8 cellular contexts compared by ENCODE assay signal in genomic region chr17:74296548-74296936, GRCh38. TPM values are rescaled to one million over a fixed set of nuclear protein-coding genes. Genes with fewer than 3 reads are reported as not detected.
DNase-seq lines count a peak whose midpoint lies in the region; ATAC-seq and TF ChIP-seq lines count a peak whose summit lies in the region.

No MANE protein-coding gene starts in this region.

- no peak for TF ChIP-seq EP300 in ovary (IDR thresholded peaks at IDR 0.05)

- no peak for ATAC-seq in stimulated activated memory B cell treated with anti-CD40 and anti-IgM and Interleukin-4, amounts not matched to agents 10 μg/mL and 1 μg/mL and 100 μg/mL, for 72 hours

- H3K9me3 ChIP-seq in ovary: no peaks in the 10 kb centered on the region

- no peak overlapping the region for H3K27ac Mint-ChIP-seq in activated naive CD4-positive, alpha-beta T cell treated with anti-CD3 and anti-CD28 coated beads for 36 hours
- H3K27ac Mint-ChIP-seq in stimulated activated memory B cell treated with anti-CD40 and anti-IgM and Interleukin-4, amounts not matched to agents 10 μg/mL and 1 μg/mL and 100 μg/mL, for 72 hours: no peak overlapping the region

- no peaks in the 10 kb centered on the region for H3K27me3 ChIP-seq in ovary

- CTCF ChIA-PET in activated naive CD4-positive, alpha-beta T cell treated with anti-CD3 and anti-CD28 coated beads for 36 hours (lab: Charles Lee): interaction anchor here (0.6 to 2.3 kb wide), 6 partner anchors 9 to 161 kb away, joined by 3 to 18 read pairs (median 6); no protein-coding TSS in a partner anchor

- peaks cover 2% of the 10 kb centered on the region for H3K4me1 ChIP-seq in ovary (ENCODE audit: insufficient read depth)

- H3K36me3 Mint-ChIP-seq in activated naive CD4-positive, alpha-beta T cell treated with anti-CD3 and anti-CD28 coated beads for 36 hours (ENCODE audit: low read depth): no peaks in the 10 kb centered on the region
- no peaks in the 10 kb centered on the region for H3K36me3 Mint-ChIP-seq in stimulated activated memory B cell treated with anti-CD40 and anti-IgM and Interleukin-4, amounts not matched to agents 10 μg/mL and 1 μg/mL and 100 μg/mL, for 72 hours

- TF ChIP-seq CTCF in fibroblast of villous mesenchyme (IDR thresholded peaks at IDR 0.05; ENCODE audit: insufficient read depth, low read depth, low read length) (peak; percentile 63), ovary (IDR thresholded peaks at IDR 0.05) (peak; percentile 47 to 65 (median 62))

- H3K4me1 Mint-ChIP-seq in activated naive CD4-positive, alpha-beta T cell treated with anti-CD3 and anti-CD28 coated beads for 36 hours (ENCODE audit: low read depth): peaks cover 14% of the 10 kb centered on the region
- H3K4me1 Mint-ChIP-seq in stimulated activated memory B cell treated with anti-CD40 and anti-IgM and Interleukin-4, amounts not matched to agents 10 μg/mL and 1 μg/mL and 100 μg/mL, for 72 hours: peaks cover 5% of the 10 kb centered on the region

- TF ChIP-seq POLR2A in ovary (IDR thresholded peaks at IDR 0.05): no peak

- H3K27me3 Mint-ChIP-seq in activated naive CD4-positive, alpha-beta T cell treated with anti-CD3 and anti-CD28 coated beads for 36 hours (ENCODE audit: low read depth): no peaks in the 10 kb centered on the region
- peaks cover 62% of the 10 kb centered on the region for H3K27me3 Mint-ChIP-seq in stimulated activated memory B cell treated with anti-CD40 and anti-IgM and Interleukin-4, amounts not matched to agents 10 μg/mL and 1 μg/mL and 100 μg/mL, for 72 hours

- no peaks in the 10 kb centered on the region for H3K36me3 ChIP-seq in ovary

- intact Hi-C loops in activated naive CD4-positive, alpha-beta T cell treated with anti-CD3 and anti-CD28 coated beads for 36 hours (cut with micrococcal nuclease): loop anchor here (1.0 kb wide), 1 partner anchor 86 kb away; no protein-coding TSS in a partner anchor
- intact Hi-C loops in ovary (cut with DNase I): loop anchor here in 3 of 4 donors (5.0 to 10.0 kb wide), 2 partner anchors 84 to 158 kb away; partner anchors contain the start of gene TTYH2 (in 3 of the 3)

- peak; percentile 48 for DNase-seq in activated naive CD4-positive, alpha-beta T cell treated with anti-CD3 and anti-CD28 coated beads for 36 hours
- no peak for DNase-seq in activated naive CD4-positive, alpha-beta T cell treated with anti-CD3 and anti-CD28 coated beads, Interleukin-2, amount 50 U/mL, for 16 hours
- DNase-seq in MV-4-11 (lab: John Stamatoyannopoulos, UW) (peak; percentile 53), fibroblast of villous mesenchyme (ENCODE audit: low read depth) (peak; percentile 56), ovary (peak; percentile 73 to 83 (median 76)), NCI-H1105 treated with DMSO at 0.1 percent for 48 hours (lab: John Stamatoyannopoulos, UW) (no peak)
- peak; percentile 19 to 28 for DNase-seq in activated CD4-positive, alpha-beta T cell treated with anti-CD3 and anti-CD28 coated beads for 4 hours

- H3K9me3 Mint-ChIP-seq in activated naive CD4-positive, alpha-beta T cell treated with anti-CD3 and anti-CD28 coated beads for 36 hours: peaks cover 2% of the 10 kb centered on the region
- peaks cover 3% of the 10 kb centered on the region for H3K9me3 Mint-ChIP-seq in stimulated activated memory B cell treated with anti-CD40 and anti-IgM and Interleukin-4, amounts not matched to agents 10 μg/mL and 1 μg/mL and 100 μg/mL, for 72 hours

- H3K4me3 ChIP-seq in fibroblast of villous mesenchyme (ENCODE audit: low read depth, low read length): no peak overlapping the region
- H3K4me3 ChIP-seq in ovary: no peak overlapping the region

- no peak overlapping the region for H3K27ac ChIP-seq in ovary

- WGBS in ovary, 3 donors: 0 to 1% (median 1%) methylated on average over 5 of the region's 5 CpGs

- H3K4me3 Mint-ChIP-seq in activated naive CD4-positive, alpha-beta T cell treated with anti-CD3 and anti-CD28 coated beads for 36 hours: no peak overlapping the region
- no peak overlapping the region for H3K4me3 Mint-ChIP-seq in stimulated activated memory B cell treated with anti-CD40 and anti-IgM and Interleukin-4, amounts not matched to agents 10 μg/mL and 1 μg/mL and 100 μg/mL, for 72 hours

RNA-seq across cellular contexts. Expression of gene DNAI2, which starts 22.5 kb away (rescaled TPM):
- total RNA-seq in activated naive CD4-positive, alpha-beta T cell treated with anti-CD3 and anti-CD28 coated beads for 36 hours: under 1 TPM; 0.12 to 0.25 TPM
- total RNA-seq in fibroblast of villous mesenchyme (not detected in 2 replicates), ovary (10 to 100 TPM in 1 of 7 donors, under 1 TPM in 4, not detected in 2; 0.32 to 12.2 (median 0.72) TPM)
- polyA plus RNA-seq in ovary: under 1 TPM in 1 of 2 donors, not detected in 1; 0.07 TPM

RNA-seq across cellular contexts. Expression of gene KIF19, which starts 29.5 kb away (rescaled TPM):
- not detected for total RNA-seq in activated naive CD4-positive, alpha-beta T cell treated with anti-CD3 and anti-CD28 coated beads for 36 hours
- total RNA-seq in fibroblast of villous mesenchyme (not detected in 2 replicates), ovary (10 to 100 TPM in 1 of 7 donors, 1 to 10 TPM in 3, under 1 TPM in 2, not detected in 1; 0.33 to 15.0 (median 1.4) TPM)
- under 1 TPM in 1 of 2 donors, not detected in 1; 0.54 TPM for polyA plus RNA-seq in ovary

Comparison
In these comparisons a context has a peak if more than half of its experiments do, and no peak if none do; other contexts are left out.
1. DNase-seq: peak in activated naive CD4-positive, alpha-beta T cell treated with anti-CD3 and anti-CD28 coated beads for 36 hours (single experiment), MV-4-11 (single experiment), activated CD4-positive, alpha-beta T cell treated with anti-CD3 and anti-CD28 coated beads for 4 hours (2 of 2), fibroblast of villous mesenchyme (single experiment) and ovary (5 of 5); none in activated naive CD4-positive, alpha-beta T cell treated with anti-CD3 and anti-CD28 coated beads, Interleukin-2, amount 50 U/mL, for 16 hours (single experiment) and NCI-H1105 treated with DMSO at 0.1 percent for 48 hours (single experiment).